Comparison of ENCODE assay signal across 8 cellular contexts in genomic region chr19:30620354-30620753, GRCh38.
"Had no signal": no experiment of that assay in that cellular context is flagged by ENCODE, and none has a peak within 500 bp of the region (broad histone marks: within the 10 kb centered on the region; RNA-seq: fewer than 3 reads in every experiment).

No MANE protein-coding gene starts in this region.

- H3K27ac ChIP-seq: HL-60 had no signal

- H3K4me3 ChIP-seq: K562 had no signal

- H3K27ac Mint-ChIP-seq: IgD-negative memory B cell had no signal

- DNase-seq: IMR-90, KBM-7, KG1 had no signal

- H3K4me3 Mint-ChIP-seq: IgD-negative memory B cell had no signal

- FAIRE-seq: HepG2, HTR-8/SVneo, K562 had no signal

- H3K27me3 Mint-ChIP-seq: IgD-negative memory B cell had no signal

- ATAC-seq: HepG2, K562 had no signal

- H3K4me1 Mint-ChIP-seq: IgD-negative memory B cell had no signal
